ENCODE assay signal across 18 cellular contexts in the genomic region with DNA sequence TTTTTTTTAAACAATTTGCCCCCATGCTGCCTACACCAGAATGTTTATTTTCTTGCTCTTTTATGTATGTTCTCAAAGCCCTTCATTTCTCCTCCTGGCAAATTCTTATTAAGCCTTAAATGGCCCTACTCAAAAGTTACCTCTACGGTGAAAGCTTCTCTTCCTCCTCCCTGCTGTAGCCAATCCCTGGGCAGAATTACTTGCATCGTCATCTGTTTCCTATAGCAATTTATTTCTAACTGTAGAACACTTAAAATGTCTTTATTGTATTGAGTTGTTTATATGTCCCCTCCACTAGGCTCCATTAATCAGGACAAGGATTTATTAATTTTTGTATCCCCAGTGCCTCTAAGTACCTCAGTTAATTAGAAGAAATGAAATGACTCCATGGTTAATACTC. TPM values are rescaled to one million over a fixed set of nuclear protein-coding genes. Genes with fewer than 3 reads are reported as not detected.
DNase-seq lines count a peak whose midpoint lies in the region; ATAC-seq and TF ChIP-seq lines count a peak whose summit lies in the region.
"Had no signal": no experiment of that assay in that cellular context is flagged by ENCODE, and none has a peak within 500 bp of the region (broad histone marks: within the 10 kb centered on the region; RNA-seq: fewer than 3 reads in every experiment).

No MANE protein-coding gene starts in this region.

- no peak overlapping the region for H4K8ac ChIP-seq in mesenchymal stem cell (ENCODE audit: low read length)

- no peak overlapping the region for H2AFZ ChIP-seq in mesenchymal stem cell (ENCODE audit: low read depth, low read length)

- no peak overlapping the region for H3K14ac ChIP-seq in mesenchymal stem cell (ENCODE audit: low read length in 2 of 2)

- no peak overlapping the region for H2BK120ac ChIP-seq in mesenchymal stem cell (ENCODE audit: low read depth, low read length)

- H3K4me3 ChIP-seq in transverse colon, result no peak overlapping the region
- H3K4me3 ChIP-seq in mesenchymal stem cell (ENCODE audit: insufficient read depth in 1 of 2, low read depth in 1 of 2, low read length in 2 of 2), result no peak overlapping the region
- H3K4me3 ChIP-seq: stomach had no signal

- no peak overlapping the region for H3K23ac ChIP-seq in mesenchymal stem cell (ENCODE audit: low read length in 2 of 2)

- no peak for TF ChIP-seq POLR2A in transverse colon (IDR thresholded peaks at IDR 0.05)

- no peak overlapping the region for H3K9ac ChIP-seq in mesenchymal stem cell (ENCODE audit: low read length)

- H2BK5ac ChIP-seq in mesenchymal stem cell (ENCODE audit: low read depth, low read length, poor library complexity, severe bottlenecking), result no peak overlapping the region

- H3K27ac ChIP-seq in transverse colon, result no peak overlapping the region
- no peak overlapping the region for H3K27ac ChIP-seq in mesenchymal stem cell (ENCODE audit: low read length, poor library complexity, severe bottlenecking)
- H3K27ac ChIP-seq: stomach had no signal

- no peak for TF ChIP-seq EP300 in transverse colon (IDR thresholded peaks at IDR 0.05; ENCODE audit: low read depth)

- no peak overlapping the region for H3K4me2 ChIP-seq in mesenchymal stem cell (ENCODE audit: low read length, poor library complexity, severe bottlenecking)

- no peaks in the 10 kb centered on the region for H3K79me1 ChIP-seq in mesenchymal stem cell (replicated peaks; ENCODE audit: low read length, poor library complexity, severe bottlenecking)

- intact Hi-C loops in transverse colon (cut with DNase I; ENCODE audit: low total_unique reads), result no loop called here

- H4K91ac ChIP-seq in mesenchymal stem cell (ENCODE audit: low read length), result no peak overlapping the region

- H3K9me3 ChIP-seq in transverse colon (no peaks in the 10 kb centered on the region), mesenchymal stem cell (ENCODE audit: control insufficient read depth, low read length) (no peaks in the 10 kb centered on the region)
- H3K9me3 ChIP-seq: stomach had no signal

- WGBS in transverse colon (ENCODE audit: low coverage in 1 of 2), 2 donors, result 70 to 76% methylated on average over 2 of the region's 2 CpGs
- WGBS in mesenchymal stem cell, result 46% methylated on average over 1 of the region's 2 CpGs

- TF ChIP-seq CTCF in transverse colon (IDR thresholded peaks at IDR 0.05), result no peak

- H3K4me1 ChIP-seq in transverse colon (peaks cover 0 to 12% (median 4%) of the 10 kb centered on the region in 4 donors), mesenchymal stem cell (ENCODE audit: control insufficient read depth, insufficient read depth, low read depth, low read length) (no peaks in the 10 kb centered on the region)

- no peak overlapping the region for H2BK12ac ChIP-seq in mesenchymal stem cell (ENCODE audit: low read length in 2 of 2)

- H3K36me3 ChIP-seq in transverse colon (no peaks in the 10 kb centered on the region), mesenchymal stem cell (ENCODE audit: control insufficient read depth in 1 of 2, insufficient read depth in 2 of 2, low read depth in 1 of 2, low read length in 2 of 2) (no peaks in the 10 kb centered on the region)
- H3K36me3 ChIP-seq: stomach had no signal

- no peak overlapping the region for H2AK5ac ChIP-seq in mesenchymal stem cell (ENCODE audit: low read length, severe bottlenecking)

- peaks cover 10% of the 10 kb centered on the region for H3K27me3 ChIP-seq in transverse colon
- H3K27me3 ChIP-seq in mesenchymal stem cell (ENCODE audit: control insufficient read depth in 1 of 2, insufficient read depth in 1 of 2, low read length in 2 of 2), result peaks cover 0 to 7% of the 10 kb centered on the region in 2 experiments

- H2BK15ac ChIP-seq in mesenchymal stem cell (ENCODE audit: low read depth, poor library complexity, severe bottlenecking), result no peak overlapping the region

- no peak overlapping the region for H3K4ac ChIP-seq in mesenchymal stem cell (ENCODE audit: low read depth in 1 of 2, low read length in 2 of 2)

- in situ Hi-C loops in transverse colon (cut with MboI; ENCODE audit: low pct_ligation_motif_present in 1 of 4, low pct_unique_long_range_greater_than_20kb in 1 of 4, low sequenced_read_pairs in 3 of 4), result no loop called here

- no peak overlapping the region for H3K18ac ChIP-seq in mesenchymal stem cell (ENCODE audit: low read depth in 1 of 2, low read length in 2 of 2)

- peak; percentile 34 for ATAC-seq in GM18858 (IDR thresholded peaks at IDR 0.05; ENCODE audit: unreplicated experiment)
- ATAC-seq in HG02759 (IDR thresholded peaks at IDR 0.05; ENCODE audit: unreplicated experiment), result peak; percentile 25
- peak; percentile 42 for ATAC-seq in HG03571 (IDR thresholded peaks at IDR 0.05; ENCODE audit: unreplicated experiment)
- ATAC-seq: left cardiac atrium had no signal

- peak; percentile 32 for DNase-seq in A172 (ENCODE audit: low spot score)
- DNase-seq in SHP77 treated with DMSO at 0.1 percent for 48 hours (lab: John Stamatoyannopoulos, UW), result no peak
- no peak for DNase-seq in transverse colon
- DNase-seq in stimulated activated naive CD4-positive, alpha-beta T cell treated with Interleukin-2 at 50 U/mL for 16 hours (lab: John Stamatoyannopoulos, UW), result no peak
- DNase-seq in mesenchymal stem cell, result no peak
- DNase-seq: activated naive CD4-positive, alpha-beta T cell treated with anti-CD3 and anti-CD28 coated beads, Interleukin-2, amount 50 U/mL, for 16 hours; activated T-cell treated with anti-CD3 and anti-CD28 coated beads, Interleukin-2, amount 50 U/mL, for 1 hour; CD4-positive, alpha-beta T cell; Kasumi-1; left cardiac atrium; midbrain; NCI-H1417 treated with DMSO at 0.1 percent for 48 hours; NCI-H2227 treated with DMSO at 0.1 percent for 48 hours; stimulated activated CD4-positive, alpha-beta T cell treated with anti-CD3 and anti-CD28 coated beads, Interleukin-15, amount 100 ng/mL, for 24 hours; stomach had no signal

RNA-seq across cellular contexts. Expression of a gene that starts 2.5 kb away (rescaled TPM):
- total RNA-seq in A172 (2014; rRNA removed; shearing (Covaris generic)), result 0.17 TPM in 1 of 2 replicates, not detected in the other
- under 1 TPM in 1 of 4 donors, not detected in 3; 0.40 TPM for total RNA-seq in transverse colon
- 0.01 TPM for polyA plus RNA-seq in mesenchymal stem cell (2013, experiment 1 of 2)
- not detected for polyA plus RNA-seq in mesenchymal stem cell (2013, experiment 2 of 2)
- total RNA-seq: CD4-positive, alpha-beta T cell had no signal

RNA-seq across cellular contexts. Expression of a gene that starts 19.7 kb away (rescaled TPM):
- not detected in 2 replicates for total RNA-seq in A172 (2014; rRNA removed; shearing (Covaris generic))
- total RNA-seq in transverse colon, result 1 to 10 TPM in 1 of 4 donors, under 1 TPM in 1, not detected in 2; 0.96 to 1.1 TPM
- polyA plus RNA-seq in mesenchymal stem cell (2013, experiment 1 of 2), result 0.47 TPM
- polyA plus RNA-seq in mesenchymal stem cell (2013, experiment 2 of 2), result 0.74 TPM
- total RNA-seq: CD4-positive, alpha-beta T cell had no signal
